Comparison of ENCODE assay signal across 12 cellular contexts in the genomic region with DNA sequence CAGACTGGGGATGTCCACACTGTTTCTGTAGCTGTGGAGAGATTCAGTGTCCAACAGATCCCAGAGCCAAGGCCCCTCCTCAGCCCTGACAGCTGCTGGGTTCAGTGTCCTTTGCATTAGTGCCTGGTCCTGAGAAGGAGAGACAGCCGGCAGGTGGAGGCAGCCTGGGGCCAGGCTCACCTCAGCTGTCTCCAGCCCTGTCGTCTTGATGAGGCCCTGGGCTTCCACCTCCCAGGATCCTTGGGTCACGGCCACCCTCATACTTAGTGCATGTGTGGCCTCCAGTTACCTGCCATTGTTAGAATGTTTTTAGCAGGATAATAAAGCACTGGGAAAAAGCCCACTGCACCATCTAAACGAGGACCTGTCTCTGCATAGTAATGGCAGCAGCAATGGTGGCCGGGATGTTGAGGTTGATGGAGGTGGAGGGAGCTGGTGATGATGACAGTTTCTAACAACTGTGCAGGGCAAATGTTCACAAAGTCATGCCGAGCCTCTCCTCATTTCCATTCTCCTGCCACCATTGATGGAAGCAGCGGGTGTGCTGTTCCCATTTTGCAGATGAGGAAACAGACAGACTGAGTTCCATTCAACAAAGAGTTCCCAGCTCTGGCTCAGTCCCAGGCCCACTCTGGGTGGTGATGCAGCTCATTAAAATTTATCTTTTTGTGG. TPM values are rescaled to one million over a fixed set of nuclear protein-coding genes. Genes with fewer than 3 reads are reported as not detected.
DNase-seq lines count a peak whose midpoint lies in the region; ATAC-seq, FAIRE-seq and TF ChIP-seq lines count a peak whose summit lies in the region.
"Had no signal": no experiment of that assay in that cellular context is flagged by ENCODE, and none has a peak within 500 bp of the region (broad histone marks: within the 10 kb centered on the region; RNA-seq: fewer than 3 reads in every experiment).

No MANE protein-coding gene starts in this region.

- no peak for ATAC-seq in Panc1
- ATAC-seq in GM18870 (IDR thresholded peaks at IDR 0.05; ENCODE audit: unreplicated experiment) = no peak

- H3K56ac ChIP-seq in H1 (replicated peaks; ENCODE audit: insufficient read length, low read depth, low read length) = no peak overlapping the region

- in situ Hi-C loops in Panc1 (cut with HindIII; ENCODE audit: low pct_unique_long_range_greater_than_20kb, low sequenced_read_pairs) = no loop called here

- no peak overlapping the region for H3K4me3 ChIP-seq in Panc1 (ENCODE audit: low read depth in 2 of 2, low read length in 2 of 2)
- H3K4me3 ChIP-seq in H1 (ENCODE audit: extremely low read depth in 1 of 4, insufficient read depth in 2 of 4, low read depth in 3 of 4, low read length in 4 of 4) = no peak overlapping the region
- no peak overlapping the region for H3K4me3 ChIP-seq in small intestine (ENCODE audit: low read depth in 1 of 2, low read length in 2 of 2)

- H3K27ac ChIP-seq in Panc1 (ENCODE audit: low read length) (peak overlapping the region; percentile 77), H1 (ENCODE audit: low read depth, low read length) (no peak overlapping the region; the same call in 1 of the 2 replicates), small intestine (ENCODE audit: low read depth in 1 of 2, low read length in 1 of 2) (peak overlapping the region; percentile 56 to 89)

- H3K4me2 ChIP-seq in H1 (ENCODE audit: insufficient read depth in 1 of 2, low read depth in 2 of 2, low read length in 2 of 2) = peak overlapping the region in 1 of 2 experiments; percentile 26; a peak in 1 of 4 replicates

- H3K4me1 ChIP-seq in Panc1 (ENCODE audit: control insufficient read depth, insufficient read depth, low read length) (peaks cover 40% of the 10 kb centered on the region), H1 (replicated peaks in 1 of 4; ENCODE audit: control insufficient read depth in 3 of 4, insufficient read depth in 4 of 4, low read length in 3 of 4) (peaks cover 0 to 15% (median 8%) of the 10 kb centered on the region in 4 experiments; a peak in 5 of 7 replicates), small intestine (ENCODE audit: control insufficient read depth in 2 of 2, insufficient read depth in 1 of 2, low read depth in 1 of 2, low read length in 1 of 2) (peaks cover 0 to 3% of the 10 kb centered on the region in 2 donors)

- no peak overlapping the region for H2BK120ac ChIP-seq in H1 (replicated peaks; ENCODE audit: low read depth, low read length)

- peak overlapping the region; percentile 39; the same call in 1 of the 2 replicates for H3K18ac ChIP-seq in H1 (ENCODE audit: extremely low read depth, low read length)

- 0 out of 2 replicates have a peak overlapping the region, but pooled peaks have one; percentile 80 for H2BK12ac ChIP-seq in H1 (ENCODE audit: low read depth, low read length)

- intact Hi-C loops in Panc1 (cut with micrococcal nuclease; ENCODE audit: unreplicated experiment) = no loop called here

- H2AK5ac ChIP-seq in H1 (ENCODE audit: low read depth, low read length) = peak overlapping the region; percentile 71; the same call in 1 of the 2 replicates

- H3K23ac ChIP-seq in H1 (ENCODE audit: insufficient read length) = no peak overlapping the region

- no peak for TF ChIP-seq POLR2A in H1 (IDR thresholded peaks at IDR 0.05; ENCODE audit: control extremely low read depth in 1 of 2, low read depth in 2 of 2, low read length in 2 of 2)

- peaks cover 32% of the 10 kb centered on the region for H3K36me3 Mint-ChIP-seq in T-helper 1 cell treated with Interleukin-12 subunit alpha and Interleukin-12 subunit beta and Interleukin-4 antibody, amounts not matched to agents 30 μg/mL and 1 μg/mL, for 36 hours (ENCODE audit: low read depth)

- TF ChIP-seq RAD21 in H1 (IDR thresholded peaks at IDR 0.05 in 1 of 2, conservative IDR thresholded peaks at IDR 0.05 in 1 of 2; ENCODE audit: low read depth in 2 of 2, low read length in 2 of 2) = no peak

- no peak overlapping the region; a peak in 1 of 7 replicates for H3K9ac ChIP-seq in H1 (replicated peaks in 1 of 4; ENCODE audit: extremely low read depth in 1 of 4, low read depth in 3 of 4, low read length in 3 of 4)

- no peak overlapping the region; the same call in 1 of the 2 replicates for H4K8ac ChIP-seq in H1 (ENCODE audit: extremely low read depth, insufficient read depth, low read length)

- peak overlapping the region; percentile 8; the same call in 1 of the 2 replicates for H2BK15ac ChIP-seq in H1 (ENCODE audit: low read length)

- POLR2A ChIA-PET in Panc1 (lab: Charles Lee) = no interaction called here
- POLR2A ChIA-PET in H1 (lab: Charles Lee; ENCODE audit: partially characterized antibody) = no interaction called here

- H4K5ac ChIP-seq in H1 (ENCODE audit: insufficient read length, low read depth, low read length) = no peak overlapping the region

- no peaks in the 10 kb centered on the region for H3K36me3 ChIP-seq in Panc1 (ENCODE audit: control insufficient read depth, insufficient read depth, low read length)
- H3K36me3 ChIP-seq in H1 (ENCODE audit: control insufficient read depth in 2 of 4, insufficient read depth in 4 of 4, low read length in 3 of 4) = no peaks in the 10 kb centered on the region
- no peaks in the 10 kb centered on the region for H3K36me3 ChIP-seq in small intestine (ENCODE audit: control insufficient read depth in 2 of 2, insufficient read depth in 2 of 2, low read length in 2 of 2)

- no peak for TF ChIP-seq EP300 in H1 (IDR thresholded peaks at IDR 0.05; ENCODE audit: borderline replicate concordance in 1 of 2, low read depth in 2 of 2, low read length in 2 of 2)

- no TSS peak for BruUV-seq in Panc1 (replicated peaks; lab: Mats Ljungman, UMichigan)

- CTCF ChIA-PET in Panc1 (lab: Charles Lee) (interaction anchor here (1.5 kb wide), 1 partner anchor 19 kb away, joined by 7 read pairs; no protein-coding TSS in a partner anchor), H1 (lab: Charles Lee; ENCODE audit: partially characterized antibody) (interaction anchor here (0.8 to 8.0 kb wide), 9 partner anchors 12 to 178 kb away, joined by 3 to 37 read pairs (median 6); no protein-coding TSS in a partner anchor)

- H3K4me1 Mint-ChIP-seq in T-helper 1 cell treated with Interleukin-12 subunit alpha and Interleukin-12 subunit beta and Interleukin-4 antibody, amounts not matched to agents 30 μg/mL and 1 μg/mL, for 36 hours (ENCODE audit: low read depth) = peaks cover 91% of the 10 kb centered on the region

- H3K79me2 ChIP-seq in H1 (ENCODE audit: control insufficient read depth in 1 of 2, insufficient read depth in 2 of 2, low read length in 2 of 2) = no peaks in the 10 kb centered on the region

- no peaks in the 10 kb centered on the region for H3K79me1 ChIP-seq in H1 (ENCODE audit: low read depth, low read length)

- H4K20me1 ChIP-seq in H1 (replicated peaks in 1 of 2; ENCODE audit: control insufficient read depth in 1 of 2, insufficient read depth in 2 of 2, low read length in 2 of 2) = no peaks in the 10 kb centered on the region

- H4K91ac ChIP-seq in H1 (replicated peaks; ENCODE audit: insufficient read length, low read length) = peak overlapping the region; percentile 62

- H3K14ac ChIP-seq in H1 (ENCODE audit: insufficient read length) = no peak overlapping the region

- no peaks in the 10 kb centered on the region for H3K27me3 ChIP-seq in Panc1 (ENCODE audit: control insufficient read depth, insufficient read depth, low read length)
- H3K27me3 ChIP-seq in H1 (replicated peaks in 1 of 4; ENCODE audit: control insufficient read depth in 3 of 4, extremely low read depth in 1 of 4, insufficient read depth in 3 of 4, low read length in 3 of 4) = peaks cover 0 to 1% (median 0%) of the 10 kb centered on the region in 4 experiments; a peak in 1 of 7 replicates
- H3K27me3 ChIP-seq in small intestine (ENCODE audit: control insufficient read depth in 2 of 2, insufficient read depth in 2 of 2, low read length in 2 of 2) = no peaks in the 10 kb centered on the region

- H3K4me3 Mint-ChIP-seq in T-helper 1 cell treated with Interleukin-12 subunit alpha and Interleukin-12 subunit beta and Interleukin-4 antibody, amounts not matched to agents 30 μg/mL and 1 μg/mL, for 36 hours = peak overlapping the region; percentile 72

- H3K9me3 ChIP-seq in Panc1 (ENCODE audit: control insufficient read depth, insufficient read depth, low read depth, low read length) (no peaks in the 10 kb centered on the region), H1 (ENCODE audit: insufficient read depth in 2 of 2, low read depth in 1 of 2, low read length in 1 of 2) (no peaks in the 10 kb centered on the region), small intestine (ENCODE audit: control insufficient read depth, low read depth) (no peaks in the 10 kb centered on the region)

- WGBS in H1 (ENCODE audit: extremely low coverage in 1 of 2, insufficient coverage in 1 of 2, insufficient read length in 1 of 2, insufficient replicate concordance in 2 of 2, low coverage in 1 of 2, low lambda C conversion rate in 2 of 2, missing lambda C conversion rate in 1 of 2), 2 experiments = 92% methylated on average over 7 of the region's 7 CpGs; no CpG with 5 or more reads in 1 of the 2 experiments
- 78 to 88% (median 80%) methylated on average over 7 of the region's 7 CpGs for WGBS in small intestine, 3 donors

- H2BK20ac ChIP-seq in H1 (ENCODE audit: low read length) = no peak overlapping the region

- 0 out of 2 replicates have a peak overlapping the region, but pooled peaks have one; percentile 13 for H2BK5ac ChIP-seq in H1 (ENCODE audit: low read depth, low read length)

- H3K4ac ChIP-seq in H1 (replicated peaks; ENCODE audit: insufficient read length, low read depth, low read length) = peak overlapping the region; percentile 49

- no peak overlapping the region for H2AFZ ChIP-seq in H1 (ENCODE audit: low read length)

- TF ChIP-seq CTCF in Panc1 (IDR thresholded peaks at IDR 0.05) = no peak
- TF ChIP-seq CTCF in H1 (IDR thresholded peaks at IDR 0.05; ENCODE audit: control extremely low read depth in 1 of 3, insufficient read depth in 1 of 3, low read depth in 1 of 3, low read length in 3 of 3) = no peak
- no peak for TF ChIP-seq CTCF in GM10266 (IDR thresholded peaks at IDR 0.05; ENCODE audit: control insufficient read depth, insufficient read depth, low read depth, missing control alignments)

- H3K9me3 Mint-ChIP-seq in T-helper 1 cell treated with Interleukin-12 subunit alpha and Interleukin-12 subunit beta and Interleukin-4 antibody, amounts not matched to agents 30 μg/mL and 1 μg/mL, for 36 hours = no peaks in the 10 kb centered on the region

- no peaks in the 10 kb centered on the region for H3K27me3 Mint-ChIP-seq in T-helper 1 cell treated with Interleukin-12 subunit alpha and Interleukin-12 subunit beta and Interleukin-4 antibody, amounts not matched to agents 30 μg/mL and 1 μg/mL, for 36 hours (ENCODE audit: low read depth)

- DNase-seq in T-helper 1 cell (no peak), Panc1 (ENCODE audit: low read depth, low spot score) (no peak), H1 (ENCODE audit: low read depth in 1 of 2, low spot score in 2 of 2) (no peak), small intestine (no peak), GM10266 (ENCODE audit: extremely low spot score) (no peak)
- DNase-seq in activated CD8-positive, alpha-beta memory T cell treated with anti-CD3 and anti-CD28 coated beads for 24 hours = no peak
- DNase-seq: NCI-H446 treated with DMSO at 0.1 percent for 48 hours had no signal

- H3K23me2 ChIP-seq in H1 (ENCODE audit: low read depth, low read length) = no peaks in the 10 kb centered on the region

- no peak for FAIRE-seq in H1 (lab: Jason Lieb, UNC)
- FAIRE-seq in small intestine (lab: Jason Lieb, UNC) = no peak
- FAIRE-seq: colon had no signal

- H3K27ac Mint-ChIP-seq in T-helper 1 cell treated with Interleukin-12 subunit alpha and Interleukin-12 subunit beta and Interleukin-4 antibody, amounts not matched to agents 30 μg/mL and 1 μg/mL, for 36 hours = peak overlapping the region; percentile 98

RNA-seq across cellular contexts. Expression of gene ASB2, which starts 17.7 kb away (rescaled TPM):
- total RNA-seq in Panc1 (2021; ENCODE audit: unreplicated experiment) = 0.28 TPM
- 0.45 TPM for polyA plus RNA-seq in Panc1 (2012; ENCODE audit: insufficient read length)
- total RNA-seq in H1 (2021; fragmentation: NEBNext Ultra II Directional; extraction: Animal tissue kit (Norgen Biotek cat#: 25700)) = 0.77 and 1.0 TPM in 2 replicates
- polyA plus RNA-seq in H1 (2011; rRNA removed) = 2.1 and 3.2 TPM in 2 replicates
- 1.3 TPM for polyA plus RNA-seq in H1 (2011; cell fraction: cytosol; rRNA removed)
- polyA plus RNA-seq in H1 (2011; cell fraction: nucleus; rRNA removed) = 0.91 TPM
- polyA plus RNA-seq in H1 (2012, experiment 1 of 2) = 0.37 to 0.97 TPM (median 0.77 TPM) in 4 replicates
- polyA plus RNA-seq in H1 (2012, experiment 2 of 2) = 0.47 TPM
- 0.83 TPM for polyA plus RNA-seq in H1 (2013, experiment 1 of 2)
- polyA plus RNA-seq in H1 (2013, experiment 2 of 2) = 1.2 TPM
- polyA minus RNA-seq in H1 (2011; rRNA and poly(A)+ RNA removed) = 1.2 and 2.1 TPM in 2 replicates
- 3.7 TPM for polyA minus RNA-seq in H1 (2011; cell fraction: cytosol; rRNA and poly(A)+ RNA removed)
- polyA minus RNA-seq in H1 (2011; cell fraction: nucleus; rRNA and poly(A)+ RNA removed) = 1.9 TPM
- 1 to 10 TPM; 1.3 to 5.6 (median 4.6) TPM for polyA plus RNA-seq in small intestine
- total RNA-seq: A673 had no signal

RNA-seq across cellular contexts. Expression of gene FAM181A, which starts 31.6 kb away (rescaled TPM):
- total RNA-seq in Panc1 (2021; ENCODE audit: unreplicated experiment) = not detected
- not detected for polyA plus RNA-seq in Panc1 (2012; ENCODE audit: insufficient read length)
- total RNA-seq in H1 (2021; fragmentation: NEBNext Ultra II Directional; extraction: Animal tissue kit (Norgen Biotek cat#: 25700)) = not detected in 2 replicates
- polyA plus RNA-seq in H1 (2011; rRNA removed) (not detected in 2 replicates), small intestine (not detected)
- polyA plus RNA-seq in H1 (2011; cell fraction: cytosol; rRNA removed) = not detected
- not detected for polyA plus RNA-seq in H1 (2011; cell fraction: nucleus; rRNA removed)
- not detected in 4 replicates for polyA plus RNA-seq in H1 (2012, experiment 1 of 2)
- polyA plus RNA-seq in H1 (2012, experiment 2 of 2) = not detected
- polyA plus RNA-seq in H1 (2013, experiment 1 of 2) = not detected
- not detected for polyA plus RNA-seq in H1 (2013, experiment 2 of 2)
- polyA minus RNA-seq in H1 (2011; rRNA and poly(A)+ RNA removed) = not detected in 2 replicates
- polyA minus RNA-seq in H1 (2011; cell fraction: cytosol; rRNA and poly(A)+ RNA removed) = not detected
- not detected for polyA minus RNA-seq in H1 (2011; cell fraction: nucleus; rRNA and poly(A)+ RNA removed)
- total RNA-seq: A673, right cardiac atrium had no signal
- polyA plus RNA-seq: right cardiac atrium had no signal

RNA-seq across cellular contexts. Expression of gene CCDC197, which starts 38.4 kb away (rescaled TPM):
- not detected for total RNA-seq in Panc1 (2021; ENCODE audit: unreplicated experiment)
- not detected for polyA plus RNA-seq in Panc1 (2012; ENCODE audit: insufficient read length)
- not detected in 2 replicates for total RNA-seq in H1 (2021; fragmentation: NEBNext Ultra II Directional; extraction: Animal tissue kit (Norgen Biotek cat#: 25700))
- not detected in 2 replicates for polyA plus RNA-seq in H1 (2011; rRNA removed)
- not detected for polyA plus RNA-seq in H1 (2011; cell fraction: cytosol; rRNA removed)
- polyA plus RNA-seq in H1 (2011; cell fraction: nucleus; rRNA removed) = not detected
- not detected in 4 replicates for polyA plus RNA-seq in H1 (2012, experiment 1 of 2)
- not detected for polyA plus RNA-seq in H1 (2012, experiment 2 of 2)
- not detected for polyA plus RNA-seq in H1 (2013, experiment 1 of 2)
- not detected for polyA plus RNA-seq in H1 (2013, experiment 2 of 2)
- polyA minus RNA-seq in H1 (2011; rRNA and poly(A)+ RNA removed) = not detected in 2 replicates
- polyA minus RNA-seq in H1 (2011; cell fraction: cytosol; rRNA and poly(A)+ RNA removed) = not detected
- polyA minus RNA-seq in H1 (2011; cell fraction: nucleus; rRNA and poly(A)+ RNA removed) = not detected
- polyA plus RNA-seq in small intestine = not detected
- total RNA-seq: A673 had no signal
- polyA plus RNA-seq: right cardiac atrium had no signal
